ENCODE assay signal across 10 cellular contexts in genomic region chr1:114153051-114153620, GRCh38. TPM values are rescaled to one million over a fixed set of nuclear protein-coding genes. Genes with fewer than 3 reads are reported as not detected.
DNase-seq lines count a peak whose midpoint lies in the region; ATAC-seq and TF ChIP-seq lines count a peak whose summit lies in the region.
"Had no signal": no experiment of that assay in that cellular context is flagged by ENCODE, and none has a peak within 500 bp of the region (broad histone marks: within the 10 kb centered on the region; RNA-seq: fewer than 3 reads in every experiment).

No MANE protein-coding gene starts in this region.

- peaks cover 20% of the 10 kb centered on the region for H3K4me1 ChIP-seq in ectodermal cell (ENCODE audit: control insufficient read depth, insufficient read depth, low read length)

- no peak for ATAC-seq in GM19023 (IDR thresholded peaks at IDR 0.05; ENCODE audit: unreplicated experiment)
- no peak for ATAC-seq in HG02678 (IDR thresholded peaks at IDR 0.05; ENCODE audit: unreplicated experiment)

- H3K36me3 Mint-ChIP-seq in neural crest cell (ENCODE audit: low read depth) = no peaks in the 10 kb centered on the region

- H3K36me3 ChIP-seq in ectodermal cell (ENCODE audit: control insufficient read depth, insufficient read depth, low read length) = no peaks in the 10 kb centered on the region

- H3K9me3 Mint-ChIP-seq in neural crest cell = no peaks in the 10 kb centered on the region

- peak overlapping the region; percentile 66 for H3K4me3 ChIP-seq in ectodermal cell (ENCODE audit: insufficient read depth, low read depth, low read length)

- peaks cover 40% of the 10 kb centered on the region for H3K27me3 ChIP-seq in ectodermal cell (ENCODE audit: control insufficient read depth, insufficient read depth, low read length, poor library complexity, severe bottlenecking)

- no peak for TF ChIP-seq CTCF in neural crest cell (conservative IDR thresholded peaks at IDR 0.05)

- peak overlapping the region; percentile 51 for H3K4me3 Mint-ChIP-seq in neural crest cell

- H3K9me3 ChIP-seq in ectodermal cell (ENCODE audit: control insufficient read depth, low read length) = no peaks in the 10 kb centered on the region

- no peak overlapping the region for H3K27ac ChIP-seq in ectodermal cell (ENCODE audit: insufficient read depth, low read depth, low read length, poor library complexity, severe bottlenecking)

- peaks cover 89% of the 10 kb centered on the region for H3K27me3 Mint-ChIP-seq in neural crest cell (ENCODE audit: low read depth)

- H3K4me1 Mint-ChIP-seq in neural crest cell = peaks cover 11% of the 10 kb centered on the region

- DNase-seq in stimulated activated CD4-positive, alpha-beta T cell treated with anti-CD3 and anti-CD28 coated beads, Interleukin-4, amount 100 ng/mL, for 1 hour = peak; percentile 3
- no peak for DNase-seq in stimulated activated CD4-positive, alpha-beta T cell treated with anti-CD3 and anti-CD28 coated beads, Interleukin-4, amount 100 ng/mL, for 24 hours
- DNase-seq in neural crest cell (ENCODE audit: low read depth, low spot score) (peak; percentile 20), AML-193 (lab: John Stamatoyannopoulos, UW) (no peak), ureter (ENCODE audit: low spot score) (no peak)
- DNase-seq: Karpas-422 had no signal

- no peak overlapping the region for H3K27ac Mint-ChIP-seq in neural crest cell (ENCODE audit: unreplicated experiment)

- 0% methylated on average over 42 of the region's 42 CpGs for WGBS in ectodermal cell, 2 experiments

RNA-seq across cellular contexts. Expression of gene SYT6, which starts 0.5 kb away (rescaled TPM):
- polyA plus RNA-seq in ectodermal cell (2013, experiment 1 of 4) = 9.0 TPM
- polyA plus RNA-seq in ectodermal cell (2013, experiment 2 of 4) = 10.5 TPM
- polyA plus RNA-seq in ectodermal cell (2013, experiment 3 of 4) = 9.0 TPM
- polyA plus RNA-seq in ectodermal cell (2013, experiment 4 of 4) = 10.5 TPM
- 3.1 and 3.5 TPM in 2 replicates for total RNA-seq in neural crest cell
- 0.47 TPM for total RNA-seq in ureter
- total RNA-seq: Daoy had no signal

Comparison
In these comparisons a context has a peak if more than half of its experiments do, and no peak if none do; other contexts are left out.
1. DNase-seq: peak in stimulated activated CD4-positive, alpha-beta T cell treated with anti-CD3 and anti-CD28 coated beads, Interleukin-4, amount 100 ng/mL, for 1 hour (single experiment) and neural crest cell (single experiment); none in stimulated activated CD4-positive, alpha-beta T cell treated with anti-CD3 and anti-CD28 coated beads, Interleukin-4, amount 100 ng/mL, for 24 hours (single experiment), AML-193 (0 of 2) and ureter (single experiment).